26 cellular contexts compared by ENCODE assay signal in genomic region chr4:137116144-137116543, GRCh38.
"Had no signal": no experiment of that assay in that cellular context is flagged by ENCODE, and none has a peak within 500 bp of the region (broad histone marks: within the 10 kb centered on the region; RNA-seq: fewer than 3 reads in every experiment).

No MANE protein-coding gene starts in this region.

- H3K4me3 ChIP-seq: mucosa of descending colon, right lobe of liver, skin epidermis, thyroid gland, upper lobe of right lung had no signal

- ATAC-seq: activated T-cell treated with anti-CD3 and anti-CD28 coated beads, Interleukin-2, amount 50 U/mL, for 4 hours; left colon; mucosa of descending colon; right lobe of liver; upper lobe of right lung; WTC11 had no signal

- H3K27ac ChIP-seq: right lobe of liver, skin epidermis, thyroid gland, upper lobe of right lung had no signal

- DNase-seq: activated CD4-positive, alpha-beta T cell treated with anti-CD3 and anti-CD28 coated beads, Interleukin-2, amount 50 U/mL, for 4 hours; activated CD8-positive, alpha-beta memory T cell treated with anti-CD3 and anti-CD28 coated beads for 24 hours; activated CD8-positive, alpha-beta memory T cell treated with anti-CD3 and anti-CD28 coated beads, Interleukin-2, amount 50 U/mL, for 4 hours; activated naive CD4-positive, alpha-beta T cell treated with Interleukin-2 at 50 U/mL for 16 hours; activated naive CD8-positive, alpha-beta T cell treated with anti-CD3 and anti-CD28 coated beads, Interleukin-2, amount 10 ng/mL, durations not matched to agents 7 days and 5 days; activated T-cell treated with anti-CD3 and anti-CD28 coated beads, Interleukin-2, amount 50 U/mL, for 4 hours; amygdala; central memory CD4-positive, alpha-beta T cell; dermis blood vessel endothelial cell; effector CD8-positive, alpha-beta T cell; glutamatergic neuron; hippocampal formation; islet precursor cell; left colon; mesenchymal stem cell; mucosa of descending colon; nephron progenitor cell; occipital lobe; right lobe of liver; stimulated activated CD4-positive, alpha-beta T cell treated with anti-CD3 and anti-CD28 coated beads, Interleukin-1b, Interleukin-23, amount 100 ng/mL, for 48 hours; substantia nigra; T-helper 1 cell; thyroid gland; upper lobe of right lung had no signal

- H3K27me3 ChIP-seq: right lobe of liver, thyroid gland, upper lobe of right lung had no signal

- H3K4me1 ChIP-seq: right lobe of liver, thyroid gland, upper lobe of right lung had no signal

- H3K36me3 ChIP-seq: right lobe of liver, thyroid gland, upper lobe of right lung had no signal

- H3K9me3 ChIP-seq: mucosa of descending colon, right lobe of liver, thyroid gland, upper lobe of right lung had no signal
